11 cellular contexts compared by ENCODE assay signal in the genomic region with DNA sequence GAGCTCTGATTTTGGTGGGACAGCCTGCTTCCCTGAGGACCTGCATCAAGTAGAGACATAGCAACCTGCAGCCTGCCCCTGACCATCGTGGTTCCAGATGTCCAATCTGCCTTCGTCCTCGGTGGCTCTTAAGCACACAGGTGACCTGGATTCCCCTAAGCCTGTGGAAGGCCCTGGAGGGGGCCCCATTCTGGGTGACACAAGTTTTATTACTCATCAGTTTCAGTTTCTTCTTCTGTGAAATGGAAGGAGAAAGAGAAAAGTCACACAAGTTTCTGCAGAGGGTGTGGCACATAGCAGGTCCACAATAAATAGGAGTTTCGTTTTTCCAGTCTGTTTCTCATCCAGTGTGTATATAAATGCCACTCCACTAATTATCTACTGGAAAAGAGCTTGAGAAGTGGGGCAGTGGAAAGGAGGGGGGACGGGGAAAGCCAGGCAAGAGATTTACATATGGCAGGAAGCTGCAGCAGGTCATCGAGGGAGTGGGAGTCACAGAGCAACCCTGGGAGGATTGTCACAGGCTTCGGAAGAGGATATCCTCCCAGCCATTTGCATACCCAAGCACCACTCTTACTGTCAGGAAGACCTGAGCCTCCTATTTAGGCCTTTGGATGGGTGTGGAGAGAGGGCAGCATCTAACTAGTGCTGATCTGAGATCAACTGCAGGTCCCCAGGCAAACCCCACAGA. TPM values are rescaled to one million over a fixed set of nuclear protein-coding genes. Genes with fewer than 3 reads are reported as not detected.
DNase-seq lines count a peak whose midpoint lies in the region; ATAC-seq, FAIRE-seq and TF ChIP-seq lines count a peak whose summit lies in the region.
"Had no signal": no experiment of that assay in that cellular context is flagged by ENCODE, and none has a peak within 500 bp of the region (broad histone marks: within the 10 kb centered on the region; RNA-seq: fewer than 3 reads in every experiment).

No MANE protein-coding gene starts in this region.

- no peaks in the 10 kb centered on the region; the same call in 1 of the 3 replicates for H3K9me3 ChIP-seq in GM12878 (replicated peaks; ENCODE audit: control insufficient read depth, insufficient read depth, low read length)
- no peaks in the 10 kb centered on the region for H3K9me3 ChIP-seq in stomach
- H3K9me3 ChIP-seq: right lobe of liver had no signal

- SMC1A ChIA-PET in GM12878 (lab: Charles Lee; ENCODE audit: uncharacterized antibody, unreplicated experiment): interaction anchor here (1.2 to 11.7 kb wide), 4 partner anchors 9 to 128 kb away, joined by 4 to 457 read pairs (median 20); a partner anchor contains a TSS

- peak; percentile 75 for FAIRE-seq in GM12878 (lab: Jason Lieb, UNC)

- CTCF ChIA-PET in GM12878 (lab: Yijun Ruan, JAX): interaction anchor here (0.6 to 20.6 kb wide), 6 partner anchors 9 to 175 kb away, joined by 3 to 664 read pairs (median 4); a partner anchor contains a TSS

- ATAC-seq in HG03378 (IDR thresholded peaks at IDR 0.05; ENCODE audit: unreplicated experiment) (peak; percentile 43), GM12878 (peak; percentile 53)

- 2% methylated on average over 7 of the region's 7 CpGs for WGBS in GM12878 (ENCODE audit: insufficient coverage, insufficient replicate concordance, low lambda C conversion rate, missing lambda C conversion rate)
- 54 to 65% (median 60%) methylated on average over 7 of the region's 7 CpGs for whole genome bisulfite sequencing in stomach, 5 donors

- H3K27ac ChIP-seq in GM12878 (ENCODE audit: control insufficient read depth, insufficient read depth) (peak overlapping the region; percentile 94), stomach (no peak overlapping the region)
- H3K27ac ChIP-seq: right lobe of liver had no signal

- H3K36me3 ChIP-seq in GM06990 (ENCODE audit: control insufficient read depth, insufficient read depth, low read length) (no peaks in the 10 kb centered on the region), GM12878 (ENCODE audit: control insufficient read depth in 2 of 2, insufficient read depth in 2 of 2, low read length in 1 of 2) (no peaks in the 10 kb centered on the region), stomach (no peaks in the 10 kb centered on the region)
- H3K36me3 ChIP-seq: right lobe of liver had no signal

- no peaks in the 10 kb centered on the region for H3K79me2 ChIP-seq in GM12878 (ENCODE audit: control insufficient read depth, insufficient read depth, low read length)

- BruUV-seq in GM12878 (replicated peaks; lab: Mats Ljungman, UMichigan): no TSS peak

- intact Hi-C loops in GM12878 (cut with micrococcal nuclease; ENCODE audit: unreplicated experiment) (no loop called here), stomach (cut with DNase I; ENCODE audit: low total_unique reads) (no loop called here)

- peak overlapping the region; percentile 77 for H2AFZ ChIP-seq in GM12878 (ENCODE audit: control insufficient read depth, low read depth, low read length)

- POLR2A ChIA-PET in GM12878 (lab: Charles Lee): interaction anchor here (1.0 to 1.1 kb wide), 2 partner anchors 75 to 79 kb away, joined by 3 to 4 read pairs; no protein-coding TSS in a partner anchor

- peak; percentile 53 for TF ChIP-seq POLR2A in GM19099 (IDR thresholded peaks at IDR 0.05; ENCODE audit: extremely low read depth, insufficient read length, low read depth)
- no peak for TF ChIP-seq POLR2A in GM12878 (IDR thresholded peaks at IDR 0.05; ENCODE audit: low read depth, low read length)
- no peak for TF ChIP-seq POLR2A in stomach (IDR thresholded peaks at IDR 0.05)

- in situ Hi-C loops in GM12878 (cut with MboI): no loop called here

- H3K4me2 ChIP-seq in GM12878 (ENCODE audit: control insufficient read depth, insufficient read depth): peak overlapping the region; percentile 84

- H3K9ac ChIP-seq in GM12878 (ENCODE audit: control insufficient read depth, insufficient read depth, low read length): peak overlapping the region; percentile 56

- no peak for TF ChIP-seq RAD21 in GM12878 (IDR thresholded peaks at IDR 0.05; ENCODE audit: insufficient read depth, low read depth, low read length)

- H4K20me1 ChIP-seq in GM12878 (ENCODE audit: control insufficient read depth, insufficient read depth): no peaks in the 10 kb centered on the region

- TF ChIP-seq EP300 in GM12878 (IDR thresholded peaks at IDR 0.05; ENCODE audit: borderline replicate concordance in 1 of 2, control insufficient read depth in 1 of 2, low read depth in 2 of 2, low read length in 2 of 2) (no peak), stomach (IDR thresholded peaks at IDR 0.05) (no peak)

- RAD21 ChIA-PET in GM12878 (lab: Charles Lee; ENCODE audit: unreplicated experiment): interaction anchor here (0.9 to 10.3 kb wide), 3 partner anchors 72 to 477 kb away, joined by 3 to 439 read pairs (median 158); a partner anchor contains a TSS

- no peak overlapping the region for H3K4me3 ChIP-seq in GM06990 (replicated peaks; ENCODE audit: low read depth, low read length)
- no peak overlapping the region for H3K4me3 ChIP-seq in GM12878
- H3K4me3 ChIP-seq in stomach: no peak overlapping the region
- H3K4me3 ChIP-seq: right lobe of liver had no signal

- H3K4me1 ChIP-seq in GM12878 (ENCODE audit: control insufficient read depth, insufficient read depth, low read length): peaks cover 54% of the 10 kb centered on the region
- peaks cover 3 to 20% (median 13%) of the 10 kb centered on the region in 4 donors for H3K4me1 ChIP-seq in stomach

- no peaks in the 10 kb centered on the region for H3K27me3 ChIP-seq in GM06990 (replicated peaks; ENCODE audit: control insufficient read depth, insufficient read depth, low read length)
- no peaks in the 10 kb centered on the region for H3K27me3 ChIP-seq in GM12878 (replicated peaks in 1 of 2; ENCODE audit: control insufficient read depth in 2 of 2, insufficient read depth in 2 of 2, low read length in 1 of 2)
- no peaks in the 10 kb centered on the region for H3K27me3 ChIP-seq in stomach
- H3K27me3 ChIP-seq: right lobe of liver had no signal

- TF ChIP-seq CTCF in GM06990 (IDR thresholded peaks at IDR 0.05; ENCODE audit: insufficient read depth, low read length, poor library complexity, severe bottlenecking): no peak
- TF ChIP-seq CTCF in GM12878 (IDR thresholded peaks at IDR 0.05 in 2 of 3, conservative IDR thresholded peaks at IDR 0.05 in 1 of 3; ENCODE audit: control insufficient read depth in 2 of 3, extremely low read depth in 1 of 3, insufficient read depth in 1 of 3, low read depth in 3 of 3, low read length in 3 of 3): no peak
- no peak for TF ChIP-seq CTCF in stomach (IDR thresholded peaks at IDR 0.05)

- DNase-seq in GM06990 (ENCODE audit: extremely low read depth, insufficient read length): peak; percentile 71
- DNase-seq in GM12878 (ENCODE audit: low read depth, low spot score): peak; percentile 76
- no peak for DNase-seq in stomach
- DNase-seq in LoVo (ENCODE audit: low spot score): no peak
- DNase-seq in dermis blood vessel endothelial cell: no peak
- no peak for DNase-seq in T1000 (lab: John Stamatoyannopoulos, UW)
- DNase-seq: NCI-H1930, right lobe of liver had no signal

TF ChIP-seq in GM12878, 131 proteins besides CTCF, POLR2A, EP300 and RAD21 (continues in another document):
- TF ChIP-seq RUNX3 (IDR thresholded peaks at IDR 0.05; ENCODE audit: low read length): peak; percentile 48; the same call in 1 of the 2 replicates
- TF ChIP-seq NFXL1 (IDR thresholded peaks at IDR 0.05; ENCODE audit: borderline replicate concordance): no peak
- TF ChIP-seq POU2F2 (IDR thresholded peaks at IDR 0.05; ENCODE audit: borderline replicate concordance, low read depth, low read length): peak; percentile 94
- TF ChIP-seq ZBED1 (IDR thresholded peaks at IDR 0.05; ENCODE audit: borderline replicate concordance): peak; percentile 65
- TF ChIP-seq, protein P1, sequence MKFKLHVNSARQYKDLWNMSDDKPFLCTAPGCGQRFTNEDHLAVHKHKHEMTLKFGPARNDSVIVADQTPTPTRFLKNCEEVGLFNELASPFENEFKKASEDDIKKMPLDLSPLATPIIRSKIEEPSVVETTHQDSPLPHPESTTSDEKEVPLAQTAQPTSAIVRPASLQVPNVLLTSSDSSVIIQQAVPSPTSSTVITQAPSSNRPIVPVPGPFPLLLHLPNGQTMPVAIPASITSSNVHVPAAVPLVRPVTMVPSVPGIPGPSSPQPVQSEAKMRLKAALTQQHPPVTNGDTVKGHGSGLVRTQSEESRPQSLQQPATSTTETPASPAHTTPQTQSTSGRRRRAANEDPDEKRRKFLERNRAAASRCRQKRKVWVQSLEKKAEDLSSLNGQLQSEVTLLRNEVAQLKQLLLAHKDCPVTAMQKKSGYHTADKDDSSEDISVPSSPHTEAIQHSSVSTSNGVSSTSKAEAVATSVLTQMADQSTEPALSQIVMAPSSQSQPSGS (IDR thresholded peaks at IDR 0.05; ENCODE audit: low read length): peak; percentile 84
- 0 out of 2 replicates have a peak, but pooled peaks have one; percentile 43 for TF ChIP-seq TCF12 (IDR thresholded peaks at IDR 0.05; ENCODE audit: low read depth, low read length)
- no peak for TF ChIP-seq SUZ12 (IDR thresholded peaks at IDR 0.05; ENCODE audit: unreplicated experiment)

RNA-seq across cellular contexts. Expression of a gene that starts 10.0 kb away (rescaled TPM):
- total RNA-seq in GM12878 (2013; cell fraction: nucleolus; rRNA removed): 0.40 and 0.59 TPM in 2 replicates
- total RNA-seq in GM12878 (2014; rRNA removed): not detected in 2 replicates
- total RNA-seq in GM12878 (2014; rRNA removed; fragmentation: Illumina TruSeq; extraction: Trizol): not detected in 2 replicates
- total RNA-seq in GM12878 (2021): 0.05 and 0.08 TPM in 2 replicates
- polyA plus RNA-seq in GM12878 (2011; ENCODE audit: low read depth): not detected
- polyA plus RNA-seq in GM12878 (2011; rRNA removed): 0.01 and 0.03 TPM in 2 replicates
- polyA plus RNA-seq in GM12878 (2011; cell fraction: cytosol; rRNA removed): 0.03 and 0.04 TPM in 2 replicates
- polyA plus RNA-seq in GM12878 (2011; cell fraction: nucleus; rRNA removed): 0.06 and 0.25 TPM in 2 replicates
- 0.08 TPM in 1 of 2 replicates, not detected in the other for polyA plus RNA-seq in GM12878 (2012)
- 0.01 and 0.05 TPM in 2 replicates for polyA plus RNA-seq in GM12878 (2014; fragmentation: Illumina TruSeq; extraction: Trizol)
- not detected for polyA plus RNA-seq in GM12878 (2014; fragmentation: Nextera tagmentation; extraction: Ambion mirVana)
- 0.03 TPM in 1 of 2 replicates, not detected in the other for polyA plus RNA-seq in GM12878 (2014; rRNA removed)
- not detected for polyA plus RNA-seq in GM12878 (2016; fragmentation: Nextera tagmentation; extraction: Ambion mirVana)
- 0.07 and 0.15 TPM in 2 replicates for polyA minus RNA-seq in GM12878 (2011; rRNA and poly(A)+ RNA removed)
- polyA minus RNA-seq in GM12878 (2011; cell fraction: cytosol; rRNA and poly(A)+ RNA removed): not detected in 2 replicates
- polyA minus RNA-seq in GM12878 (2011; cell fraction: nucleus; rRNA and poly(A)+ RNA removed): 0.12 TPM in 1 of 2 replicates, not detected in the other
- total RNA-seq in stomach: under 1 TPM in 2 of 5 donors, not detected in 3; 0.18 to 0.87 TPM
- polyA plus RNA-seq in stomach: under 1 TPM in 1 of 3 donors, not detected in 2; 0.20 TPM
- total RNA-seq in dermis blood vessel endothelial cell: 0.34 and 0.60 TPM in 2 replicates
- total RNA-seq: chondrocyte had no signal

Comparison
In these comparisons a context has a peak if more than half of its experiments do, and no peak if none do; other contexts are left out.
1. DNase-seq: peak in GM06990 (single experiment) and GM12878 (single experiment); none in stomach (single experiment), LoVo (single experiment), dermis blood vessel endothelial cell (single experiment) and T1000 (single experiment).